36 cellular contexts compared by ENCODE assay signal in genomic region chr1:79285659-79286058, GRCh38.
DNase-seq lines count a peak whose midpoint lies in the region; ATAC-seq, FAIRE-seq and TF ChIP-seq lines count a peak whose summit lies in the region.
"Had no signal": no experiment of that assay in that cellular context is flagged by ENCODE, and none has a peak within 500 bp of the region (broad histone marks: within the 10 kb centered on the region; RNA-seq: fewer than 3 reads in every experiment).

No MANE protein-coding gene starts in this region.

- BruUV-seq in HepG2 (replicated peaks; lab: Mats Ljungman, UMichigan) (no TSS peak), IMR-90 (replicated peaks; lab: Mats Ljungman, UMichigan) (no TSS peak)

- H2BK5ac ChIP-seq in IMR-90 (ENCODE audit: low read depth, low read length, poor library complexity, severe bottlenecking) (no peak overlapping the region), H1 (ENCODE audit: low read depth, low read length) (no peak overlapping the region)

- TF ChIP-seq RAD21 in HepG2 (CRISPR knock-in tag; IDR thresholded peaks at IDR 0.05) (no peak), A549 (conservative IDR thresholded peaks at IDR 0.05 in 1 of 2, IDR thresholded peaks at IDR 0.05 in 1 of 2) (no peak), IMR-90 (IDR thresholded peaks at IDR 0.05; ENCODE audit: low read length) (no peak), H1 (IDR thresholded peaks at IDR 0.05 in 1 of 2, conservative IDR thresholded peaks at IDR 0.05 in 1 of 2; ENCODE audit: low read depth in 2 of 2, low read length in 2 of 2) (no peak)

- FAIRE-seq in HepG2 (lab: Jason Lieb, UNC) (no peak), A549 (lab: Jason Lieb, UNC) (no peak), H1 (lab: Jason Lieb, UNC) (no peak)
- FAIRE-seq: A204.1, D721Med had no signal

- H4K91ac ChIP-seq in IMR-90 (ENCODE audit: insufficient read depth, low read depth, low read length), result no peak overlapping the region
- H4K91ac ChIP-seq in H1 (replicated peaks; ENCODE audit: insufficient read length, low read length), result no peak overlapping the region

- TF ChIP-seq EP300 in HepG2 (IDR thresholded peaks at IDR 0.05; ENCODE audit: low read depth in 2 of 2, low read length in 2 of 2), result no peak
- TF ChIP-seq EP300 in HepG2 (CRISPR knock-in tag; IDR thresholded peaks at IDR 0.05; ENCODE audit: borderline replicate concordance), result no peak
- no peak for TF ChIP-seq EP300 in A549 (IDR thresholded peaks at IDR 0.05)
- no peak for TF ChIP-seq EP300 in H1 (IDR thresholded peaks at IDR 0.05; ENCODE audit: borderline replicate concordance in 1 of 2, low read depth in 2 of 2, low read length in 2 of 2)

- H2AK5ac ChIP-seq in IMR-90 (ENCODE audit: low read depth, low read length), result no peak overlapping the region
- no peak overlapping the region for H2AK5ac ChIP-seq in H1 (ENCODE audit: low read depth, low read length)

- H3K56ac ChIP-seq in IMR-90 (ENCODE audit: extremely low read depth, insufficient read depth, low read length) (no peak overlapping the region), H1 (replicated peaks; ENCODE audit: insufficient read length, low read depth, low read length) (no peak overlapping the region)

- WGBS in HepG2 (ENCODE audit: low lambda C conversion rate), result 0% methylated on average over 2 of the region's 2 CpGs
- 45% methylated on average over 2 of the region's 2 CpGs for WGBS in right lobe of liver (ENCODE audit: insufficient coverage, low coverage, low lambda C conversion rate, missing lambda C conversion rate)
- 2% methylated on average over 2 of the region's 2 CpGs for WGBS in A549 (ENCODE audit: missing lambda C conversion rate)
- no CpG with 5 or more reads among the region's 2 CpGs for WGBS in IMR-90 (ENCODE audit: extremely low coverage in 2 of 2, insufficient read length in 1 of 2), 2 experiments
- WGBS in H1 (ENCODE audit: extremely low coverage in 1 of 2, insufficient coverage in 1 of 2, insufficient read length in 1 of 2, insufficient replicate concordance in 2 of 2, low coverage in 1 of 2, low lambda C conversion rate in 2 of 2, missing lambda C conversion rate in 1 of 2), 2 experiments, result 86% methylated on average over 2 of the region's 2 CpGs; no CpG with 5 or more reads in 1 of the 2 experiments

- dilution Hi-C loops in IMR-90 (cut with HindIII; ENCODE audit: low sequenced_read_pairs, unreplicated experiment), result no loop called here

- H3K27me3 Mint-ChIP-seq in type B pancreatic cell, result no peaks in the 10 kb centered on the region
- H3K27me3 Mint-ChIP-seq: B cell; CD4-positive, alpha-beta memory T cell; CD4-positive, alpha-beta T cell; CD8-positive, alpha-beta memory T cell had no signal

- H4K20me1 ChIP-seq in HepG2 (ENCODE audit: insufficient read depth, low read length) (no peaks in the 10 kb centered on the region), IMR-90 (ENCODE audit: insufficient read depth, low read length) (no peaks in the 10 kb centered on the region), H1 (replicated peaks in 1 of 2; ENCODE audit: control insufficient read depth in 1 of 2, insufficient read depth in 2 of 2, low read length in 2 of 2) (no peaks in the 10 kb centered on the region)
- H4K20me1 ChIP-seq: BLaER1; BLaER1 treated with 17β-estradiol and CSF1 and Interleukin-3, amounts not matched to agents 10 nM and 100 nM had no signal

- H3K4me2 ChIP-seq in HepG2 (ENCODE audit: low read depth, low read length), result no peak overlapping the region
- H3K4me2 ChIP-seq in A549, result no peak overlapping the region
- H3K4me2 ChIP-seq in IMR-90 (ENCODE audit: low read depth, low read length), result no peak overlapping the region
- H3K4me2 ChIP-seq in H1 (ENCODE audit: insufficient read depth in 1 of 2, low read depth in 2 of 2, low read length in 2 of 2), result no peak overlapping the region
- H3K4me2 ChIP-seq: BLaER1; BLaER1 treated with 17β-estradiol and CSF1 and Interleukin-3, amounts not matched to agents 10 nM and 100 nM had no signal

- CTCF ChIA-PET in HepG2 (lab: Yijun Ruan, JAX; ENCODE audit: low intra/inter-chr PET ratio, low total read pairs), result no interaction called here
- CTCF ChIA-PET in A549 (lab: Yijun Ruan, JAX), result no interaction called here
- CTCF ChIA-PET in IMR-90 (lab: Yijun Ruan, JAX), result no interaction called here
- CTCF ChIA-PET in H1 (lab: Charles Lee; ENCODE audit: partially characterized antibody), result no interaction called here

- ATAC-seq in HepG2, result no peak
- no peak for ATAC-seq in right lobe of liver
- ATAC-seq in A549, result no peak
- ATAC-seq in IMR-90 (ENCODE audit: low read depth), result no peak
- ATAC-seq: CD8-positive, alpha-beta T cell had no signal

- no peaks in the 10 kb centered on the region for H3K4me1 ChIP-seq in HepG2 (ENCODE audit: insufficient read depth, low read length)
- H3K4me1 ChIP-seq in right lobe of liver, result no peaks in the 10 kb centered on the region
- H3K4me1 ChIP-seq in A549, result no peaks in the 10 kb centered on the region
- H3K4me1 ChIP-seq in IMR-90 (ENCODE audit: control insufficient read depth, insufficient read depth, low read length), result no peaks in the 10 kb centered on the region
- no peaks in the 10 kb centered on the region for H3K4me1 ChIP-seq in H1 (replicated peaks in 1 of 4; ENCODE audit: control insufficient read depth in 3 of 4, insufficient read depth in 4 of 4, low read length in 3 of 4)
- H3K4me1 ChIP-seq: BE2C; BLaER1; BLaER1 treated with 17β-estradiol and CSF1 and Interleukin-3, amounts not matched to agents 10 nM and 100 nM; Caco-2 had no signal

- DNase-seq in HepG2 (ENCODE audit: low spot score) (no peak), right lobe of liver (no peak), A549 (ENCODE audit: low read depth in 1 of 2, low spot score in 1 of 2) (no peak), IMR-90 (no peak), H1 (ENCODE audit: low read depth in 1 of 2, low spot score in 2 of 2) (no peak), HK-2 (ENCODE audit: unreplicated experiment) (no peak), GM10266 (ENCODE audit: extremely low spot score) (no peak), type B pancreatic cell (ENCODE audit: extremely low spot score, unreplicated experiment) (no peak)
- DNase-seq: 8988T; ACHN; AML-193; BE2C; C1 segment of cervical spinal cord; Caco-2; Calu3; CD4-positive, alpha-beta memory T cell; CD4-positive, alpha-beta T cell; CD4-positive, CD25-positive, alpha-beta regulatory T cell; CD8-positive, alpha-beta memory T cell; CD8-positive, alpha-beta T cell; COR-L47; DMS 273 treated with DMSO at 0.1 percent for 48 hours; DMS153; DMS53; DMS79; DMS79 treated with DMSO at 0.1 percent for 48 hours; DND-41; EL had no signal

- H3K79me2 ChIP-seq in HepG2 (ENCODE audit: insufficient read depth, low read length) (no peaks in the 10 kb centered on the region), H1 (ENCODE audit: control insufficient read depth in 1 of 2, insufficient read depth in 2 of 2, low read length in 2 of 2) (no peaks in the 10 kb centered on the region)

- no peaks in the 10 kb centered on the region for H3K27me3 ChIP-seq in HepG2 (ENCODE audit: control insufficient read depth in 1 of 2, insufficient read depth in 2 of 2, low read length in 2 of 2)
- no peaks in the 10 kb centered on the region for H3K27me3 ChIP-seq in right lobe of liver
- H3K27me3 ChIP-seq in IMR-90 (ENCODE audit: control insufficient read depth, insufficient read depth, low read length), result no peaks in the 10 kb centered on the region
- H3K27me3 ChIP-seq in H1 (replicated peaks in 1 of 4; ENCODE audit: control insufficient read depth in 3 of 4, extremely low read depth in 1 of 4, insufficient read depth in 3 of 4, low read length in 3 of 4), result no peaks in the 10 kb centered on the region
- H3K27me3 ChIP-seq: BE2C; BLaER1; BLaER1 treated with 17β-estradiol and CSF1 and Interleukin-3, amounts not matched to agents 10 nM and 100 nM had no signal

- no peak for TF ChIP-seq CTCF in HepG2 (CRISPR knock-in tag; IDR thresholded peaks at IDR 0.05)
- no peak for TF ChIP-seq CTCF in right lobe of liver (IDR thresholded peaks at IDR 0.05)
- TF ChIP-seq CTCF in A549 (IDR thresholded peaks at IDR 0.05), result no peak
- no peak for TF ChIP-seq CTCF in IMR-90 (conservative IDR thresholded peaks at IDR 0.05; ENCODE audit: low read depth, low read length)
- no peak for TF ChIP-seq CTCF in H1 (IDR thresholded peaks at IDR 0.05; ENCODE audit: control extremely low read depth in 1 of 3, insufficient read depth in 1 of 3, low read depth in 1 of 3, low read length in 3 of 3)
- TF ChIP-seq CTCF in GM10266 (IDR thresholded peaks at IDR 0.05; ENCODE audit: control insufficient read depth, insufficient read depth, low read depth, missing control alignments), result no peak
- TF ChIP-seq CTCF in type B pancreatic cell (conservative IDR thresholded peaks at IDR 0.05), result no peak

- H2BK15ac ChIP-seq in IMR-90 (ENCODE audit: low read depth, low read length), result no peak overlapping the region
- H2BK15ac ChIP-seq in H1 (ENCODE audit: low read length), result no peak overlapping the region

- H2BK20ac ChIP-seq in IMR-90 (ENCODE audit: low read depth, low read length) (no peak overlapping the region), H1 (ENCODE audit: low read length) (no peak overlapping the region)

- H3K4ac ChIP-seq in IMR-90 (ENCODE audit: low read depth, low read length), result no peak overlapping the region
- H3K4ac ChIP-seq in H1 (replicated peaks; ENCODE audit: insufficient read length, low read depth, low read length), result no peak overlapping the region

- no peaks in the 10 kb centered on the region for H3K4me1 Mint-ChIP-seq in type B pancreatic cell (ENCODE audit: unreplicated experiment)
- H3K4me1 Mint-ChIP-seq: B cell; CD14-positive monocyte; CD4-positive, alpha-beta memory T cell; CD4-positive, CD25-positive, alpha-beta regulatory T cell; CD8-positive, alpha-beta memory T cell had no signal

- POLR2A ChIA-PET in HepG2 (lab: Yijun Ruan, JAX), result no interaction called here
- POLR2A ChIA-PET in A549 (lab: Yijun Ruan, JAX), result no interaction called here
- POLR2A ChIA-PET in IMR-90 (lab: Charles Lee; ENCODE audit: unreplicated experiment), result no interaction called here
- POLR2A ChIA-PET in H1 (lab: Charles Lee; ENCODE audit: partially characterized antibody), result no interaction called here

- H3K9ac ChIP-seq in HepG2 (ENCODE audit: insufficient read depth, low read depth, low read length), result no peak overlapping the region
- H3K9ac ChIP-seq in IMR-90 (ENCODE audit: low read depth, low read length), result no peak overlapping the region
- H3K9ac ChIP-seq in H1 (replicated peaks in 1 of 4; ENCODE audit: extremely low read depth in 1 of 4, low read depth in 3 of 4, low read length in 3 of 4), result no peak overlapping the region
- H3K9ac ChIP-seq: BLaER1; BLaER1 treated with 17β-estradiol and CSF1 and Interleukin-3, amounts not matched to agents 10 nM and 100 nM had no signal

- H3K9me3 ChIP-seq in HepG2 (ENCODE audit: low read length), result peaks cover 62% of the 10 kb centered on the region
- no peaks in the 10 kb centered on the region for H3K9me3 ChIP-seq in right lobe of liver
- no peaks in the 10 kb centered on the region for H3K9me3 ChIP-seq in A549
- H3K9me3 ChIP-seq in IMR-90 (ENCODE audit: control insufficient read depth, insufficient read depth, low read length), result no peaks in the 10 kb centered on the region
- no peaks in the 10 kb centered on the region for H3K9me3 ChIP-seq in H1 (ENCODE audit: insufficient read depth in 2 of 2, low read depth in 1 of 2, low read length in 1 of 2)
- H3K9me3 ChIP-seq: BE2C; BLaER1; BLaER1 treated with 17β-estradiol and CSF1 and Interleukin-3, amounts not matched to agents 10 nM and 100 nM; Caco-2 had no signal

- H3K9me1 ChIP-seq in IMR-90 (ENCODE audit: insufficient read depth, low read length), result no peaks in the 10 kb centered on the region

- H4K5ac ChIP-seq in IMR-90 (ENCODE audit: low read depth, low read length) (no peak overlapping the region), H1 (ENCODE audit: insufficient read length, low read depth, low read length) (no peak overlapping the region)

- no peaks in the 10 kb centered on the region for H3K23me2 ChIP-seq in H1 (ENCODE audit: low read depth, low read length)

- no peak overlapping the region for H2AK9ac ChIP-seq in IMR-90 (replicated peaks; ENCODE audit: low read depth, low read length, poor library complexity)

- H3K9me3 Mint-ChIP-seq in type B pancreatic cell, result peaks cover 6% of the 10 kb centered on the region

- H2BK12ac ChIP-seq in H1 (ENCODE audit: low read depth, low read length), result no peak overlapping the region

- H4K8ac ChIP-seq in IMR-90 (ENCODE audit: low read depth in 2 of 2, low read length in 2 of 2) (no peak overlapping the region), H1 (ENCODE audit: extremely low read depth, insufficient read depth, low read length) (no peak overlapping the region)

- H3K79me1 ChIP-seq in IMR-90 (ENCODE audit: low read depth in 1 of 2, low read length in 2 of 2) (no peaks in the 10 kb centered on the region), H1 (ENCODE audit: low read depth, low read length) (no peaks in the 10 kb centered on the region)

- H3K14ac ChIP-seq in IMR-90 (replicated peaks; ENCODE audit: low read depth, low read length), result no peak overlapping the region
- H3K14ac ChIP-seq in H1 (ENCODE audit: insufficient read length), result no peak overlapping the region

- no peak overlapping the region for H3K23ac ChIP-seq in IMR-90 (ENCODE audit: low read depth, low read length)
- H3K23ac ChIP-seq in H1 (ENCODE audit: insufficient read length), result no peak overlapping the region

- no peaks in the 10 kb centered on the region for H3K36me3 ChIP-seq in HepG2 (replicated peaks in 1 of 2; ENCODE audit: control insufficient read depth in 1 of 2, insufficient read depth in 2 of 2, low read length in 2 of 2)
- H3K36me3 ChIP-seq in right lobe of liver, result no peaks in the 10 kb centered on the region
- H3K36me3 ChIP-seq in IMR-90 (ENCODE audit: control insufficient read depth, insufficient read depth, low read length), result no peaks in the 10 kb centered on the region
- no peaks in the 10 kb centered on the region for H3K36me3 ChIP-seq in H1 (ENCODE audit: control insufficient read depth in 2 of 4, insufficient read depth in 4 of 4, low read length in 3 of 4)
- H3K36me3 ChIP-seq: BE2C; BLaER1; BLaER1 treated with 17β-estradiol and CSF1 and Interleukin-3, amounts not matched to agents 10 nM and 100 nM had no signal

- no peak for TF ChIP-seq POLR2A in HepG2 (IDR thresholded peaks at IDR 0.05; ENCODE audit: insufficient read depth in 1 of 2, low read depth in 2 of 2, low read length in 2 of 2)
- TF ChIP-seq POLR2A in right lobe of liver (IDR thresholded peaks at IDR 0.05), result no peak
- no peak for TF ChIP-seq POLR2A in A549 (IDR thresholded peaks at IDR 0.05; ENCODE audit: low read length)
- no peak for TF ChIP-seq POLR2A in IMR-90 (IDR thresholded peaks at IDR 0.05; ENCODE audit: low read depth, low read length)
- no peak for TF ChIP-seq POLR2A in H1 (IDR thresholded peaks at IDR 0.05; ENCODE audit: control extremely low read depth in 1 of 2, low read depth in 2 of 2, low read length in 2 of 2)

- in situ Hi-C loops in HepG2 (cut with HindIII; ENCODE audit: extremely low pct_ligation_motif_present, low pct_unique_long_range_greater_than_20kb), result no loop called here
- in situ Hi-C loops in IMR-90 (cut with MboI; ENCODE audit: low sequenced_read_pairs), result no loop called here

- H3K18ac ChIP-seq in IMR-90 (ENCODE audit: low read depth, low read length), result no peak overlapping the region
- no peak overlapping the region for H3K18ac ChIP-seq in H1 (ENCODE audit: extremely low read depth, low read length)

- H3K36me3 Mint-ChIP-seq in type B pancreatic cell, result no peaks in the 10 kb centered on the region
- H3K36me3 Mint-ChIP-seq: CD14-positive monocyte; CD4-positive, alpha-beta memory T cell; CD4-positive, CD25-positive, alpha-beta regulatory T cell; CD8-positive, alpha-beta memory T cell; CD8-positive, alpha-beta T cell had no signal

- H3K27ac ChIP-seq in HepG2 (ENCODE audit: extremely low read length, insufficient read depth, low read length), result no peak overlapping the region
- H3K27ac ChIP-seq in right lobe of liver, result no peak overlapping the region
- H3K27ac ChIP-seq in A549, result no peak overlapping the region
- no peak overlapping the region for H3K27ac ChIP-seq in IMR-90 (ENCODE audit: insufficient read depth, low read length)
- H3K27ac ChIP-seq in H1 (ENCODE audit: low read depth, low read length), result no peak overlapping the region
- H3K27ac ChIP-seq: 22Rv1; BLaER1; BLaER1 treated with 17β-estradiol and CSF1 and Interleukin-3, amounts not matched to agents 10 nM and 100 nM; C4-2B had no signal

- H2BK120ac ChIP-seq in IMR-90 (ENCODE audit: low read depth, low read length) (no peak overlapping the region), H1 (replicated peaks; ENCODE audit: low read depth, low read length) (no peak overlapping the region)

- H3K4me3 ChIP-seq in HepG2 (replicated peaks in 1 of 3; ENCODE audit: insufficient read depth in 1 of 3, low read depth in 2 of 3, low read length in 3 of 3), result no peak overlapping the region
- no peak overlapping the region for H3K4me3 ChIP-seq in right lobe of liver
- H3K4me3 ChIP-seq in A549, result no peak overlapping the region
- H3K4me3 ChIP-seq in IMR-90 (ENCODE audit: insufficient read depth, low read depth, low read length), result no peak overlapping the region
- no peak overlapping the region for H3K4me3 ChIP-seq in H1 (ENCODE audit: extremely low read depth in 1 of 4, insufficient read depth in 2 of 4, low read depth in 3 of 4, low read length in 4 of 4)
- H3K4me3 ChIP-seq: BLaER1; BLaER1 treated with 17β-estradiol and CSF1 and Interleukin-3, amounts not matched to agents 10 nM and 100 nM had no signal

- no peak overlapping the region for H2AFZ ChIP-seq in HepG2 (ENCODE audit: low read length)
- no peak overlapping the region for H2AFZ ChIP-seq in IMR-90 (replicated peaks; ENCODE audit: low read length, poor library complexity)
- no peak overlapping the region for H2AFZ ChIP-seq in H1 (ENCODE audit: low read length)

- H3K4me3 Mint-ChIP-seq in type B pancreatic cell, result no peak overlapping the region
- H3K4me3 Mint-ChIP-seq: B cell; CD14-positive monocyte; CD4-positive, alpha-beta memory T cell; CD4-positive, alpha-beta T cell; CD4-positive, CD25-positive, alpha-beta regulatory T cell; CD8-positive, alpha-beta memory T cell; CD8-positive, alpha-beta T cell had no signal

- H3K27ac Mint-ChIP-seq in type B pancreatic cell, result no peak overlapping the region
- H3K27ac Mint-ChIP-seq: B cell; CD14-positive monocyte; CD4-positive, alpha-beta memory T cell; CD4-positive, alpha-beta T cell; CD4-positive, CD25-positive, alpha-beta regulatory T cell; CD8-positive, alpha-beta memory T cell; CD8-positive, alpha-beta T cell had no signal

- intact Hi-C loops in HepG2 (cut with micrococcal nuclease; ENCODE audit: unreplicated experiment) (no loop called here), right lobe of liver (cut with DNase I) (no loop called here), IMR-90 (cut with micrococcal nuclease) (no loop called here)

Comparison
In these comparisons a context has a peak if more than half of its experiments do, and no peak if none do; other contexts are left out.
1. Of the 41 proteins assayed by ChIP-seq in both HepG2 and H1: peak only in HepG2: none; only in H1: none; in both: MAFK; in neither: 40.